In the genomic region with DNA sequence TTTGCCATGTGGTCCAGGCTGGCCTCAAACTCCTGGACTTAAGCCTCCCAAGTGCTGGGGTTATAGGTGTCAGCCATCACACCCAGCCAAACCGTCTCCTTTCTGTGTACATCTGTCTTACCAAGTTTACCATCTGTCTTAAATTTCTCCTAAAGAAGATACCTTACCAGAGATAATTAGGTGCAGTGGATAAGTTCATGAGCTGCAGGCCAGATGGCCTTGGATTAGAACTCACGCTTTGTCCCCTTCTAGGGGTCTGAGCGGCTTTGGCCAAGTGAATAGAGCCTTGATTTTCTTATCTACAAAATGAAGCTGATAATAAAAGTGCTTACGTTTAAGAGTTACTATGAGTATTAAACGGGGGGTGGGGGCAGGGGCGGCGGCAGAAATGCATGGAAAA, we compare ENCODE assay signal across 19 cellular contexts.
A peak's percentile ranks its signal among the peaks of the same experiment; 100 is the strongest.
DNase-seq lines count a peak whose midpoint lies in the region; ATAC-seq lines count a peak whose summit lies in the region.
"Had no signal": no experiment of that assay in that cellular context is flagged by ENCODE, and none has a peak within 500 bp of the region (broad histone marks: within the 10 kb centered on the region; RNA-seq: fewer than 3 reads in every experiment).

No MANE protein-coding gene starts in this region.

- ATAC-seq in GM21786 (IDR thresholded peaks at IDR 0.05; ENCODE audit: unreplicated experiment) (no peak), HG03045 (IDR thresholded peaks at IDR 0.05; ENCODE audit: unreplicated experiment) (no peak)
- ATAC-seq: A549 had no signal

- peak; percentile 59 for DNase-seq in D341Med (ENCODE audit: low spot score)
- peak; percentile 71 for DNase-seq in DMS 273 (lab: John Stamatoyannopoulos, UW; ENCODE audit: unreplicated experiment)
- peak; percentile 91 for DNase-seq in NCI-H524 treated with DMSO at 0.1 percent for 48 hours (lab: John Stamatoyannopoulos, UW)
- peak; percentile 93 for DNase-seq in NCI-H82 treated with DMSO at 0.1 percent for 48 hours (lab: John Stamatoyannopoulos, UW; ENCODE audit: unreplicated experiment)
- DNase-seq in DMS114 treated with DMSO at 0.1 percent for 48 hours (lab: John Stamatoyannopoulos, UW; ENCODE audit: unreplicated experiment): no peak
- DNase-seq: 8988T; ACHN; AML-193; BE2C; CD4-positive, alpha-beta T cell; CD8-positive, alpha-beta memory T cell; DMS153; DND-41; GM23248; H7; HCEC 1CT had no signal
